8 cellular contexts compared by ENCODE assay signal in genomic region chr6:32190946-32191677, GRCh38. TPM values are rescaled to one million over a fixed set of nuclear protein-coding genes. Genes with fewer than 3 reads are reported as not detected.
DNase-seq lines count a peak whose midpoint lies in the region; TF ChIP-seq lines count a peak whose summit lies in the region.

No MANE protein-coding gene starts in this region.

- no peak for TF ChIP-seq POLR2A in esophagus muscularis mucosa (IDR thresholded peaks at IDR 0.05; ENCODE audit: low read depth)
- TF ChIP-seq POLR2A in prostate gland (IDR thresholded peaks at IDR 0.05): no peak

- intact Hi-C loops in esophagus muscularis mucosa (cut with DNase I) (no loop called here), prostate gland (cut with DNase I) (no loop called here)

- H3K9me3 ChIP-seq in SK-N-MC (ENCODE audit: low read depth, low read length): no peaks in the 10 kb centered on the region
- no peaks in the 10 kb centered on the region for H3K9me3 ChIP-seq in esophagus muscularis mucosa
- H3K9me3 ChIP-seq in prostate gland: no peaks in the 10 kb centered on the region

- 87% methylated on average over 6 of the region's 8 CpGs for WGBS in esophagus muscularis mucosa
- 74% methylated on average over 8 of the region's 8 CpGs for WGBS in prostate gland

- H3K9ac ChIP-seq in SK-N-MC (ENCODE audit: insufficient read length): peak overlapping the region; percentile 66

- peak overlapping the region; percentile 92 for H3K4me3 ChIP-seq in GM06990 (replicated peaks; ENCODE audit: low read depth, low read length)
- peak overlapping the region; percentile 87 for H3K4me3 ChIP-seq in SK-N-MC
- H3K4me3 ChIP-seq in esophagus muscularis mucosa: peak overlapping the region; percentile 66 to 92 (median 84)
- H3K4me3 ChIP-seq in prostate gland: peak overlapping the region in 1 of 2 donors; percentile 79

- TF ChIP-seq CTCF in GM06990 (IDR thresholded peaks at IDR 0.05; ENCODE audit: insufficient read depth, low read length, poor library complexity, severe bottlenecking) (no peak), esophagus muscularis mucosa (IDR thresholded peaks at IDR 0.05) (no peak), prostate gland (IDR thresholded peaks at IDR 0.05) (no peak)

- H3K27ac ChIP-seq in SK-N-MC (peak overlapping the region; percentile 97), esophagus muscularis mucosa (replicated peaks in 1 of 4) (peak overlapping the region; percentile 90 to 99 (median 98)), prostate gland (peak overlapping the region; percentile 91 to 98)

- H3K36me3 ChIP-seq in GM06990 (ENCODE audit: control insufficient read depth, insufficient read depth, low read length) (peaks cover 12% of the 10 kb centered on the region), SK-N-MC (ENCODE audit: insufficient read depth, low read length) (peaks cover 21% of the 10 kb centered on the region), esophagus muscularis mucosa (peaks cover 16 to 21% (median 20%) of the 10 kb centered on the region in 4 donors), prostate gland (no peaks in the 10 kb centered on the region)

- H3K27me3 ChIP-seq in GM06990 (replicated peaks; ENCODE audit: control insufficient read depth, insufficient read depth, low read length) (no peaks in the 10 kb centered on the region), esophagus muscularis mucosa (no peaks in the 10 kb centered on the region), prostate gland (replicated peaks; ENCODE audit: insufficient read depth) (no peaks in the 10 kb centered on the region)

- no peak for TF ChIP-seq EP300 in esophagus muscularis mucosa (IDR thresholded peaks at IDR 0.05)

- H3K4me1 ChIP-seq in esophagus muscularis mucosa: peaks cover 69 to 80% (median 76%) of the 10 kb centered on the region in 4 donors
- H3K4me1 ChIP-seq in prostate gland (replicated peaks): no peaks in the 10 kb centered on the region

- DNase-seq in GM06990 (ENCODE audit: extremely low read depth, insufficient read length) (no peak), SK-N-MC (ENCODE audit: low read depth, low spot score) (no peak), esophagus muscularis mucosa (ENCODE audit: extremely low spot score) (no peak), prostate gland (ENCODE audit: low spot score) (no peak), T1000 (lab: John Stamatoyannopoulos, UW) (no peak), OCI-M1 (lab: John Stamatoyannopoulos, UW) (no peak), NCI-H146 treated with DMSO at 0.1 percent for 48 hours (lab: John Stamatoyannopoulos, UW; ENCODE audit: unreplicated experiment) (no peak), glomerular visceral epithelial cell (ENCODE audit: extremely low spot score) (no peak)

RNA-seq across cellular contexts. Expression of gene PBX2, which starts 1.1 kb away (rescaled TPM):
- total RNA-seq in esophagus muscularis mucosa (10 to 100 TPM; 43.6 to 95.9 (median 59.3) TPM), prostate gland (100 to 1,000 TPM in 1 of 2 donors, 10 to 100 TPM in 1; 61.5 to 102 TPM)

RNA-seq across cellular contexts. Expression of gene GPSM3, which starts 1.3 kb away (rescaled TPM):
- total RNA-seq in esophagus muscularis mucosa (10 to 100 TPM in 1 of 4 donors, 1 to 10 TPM in 3; 5.7 to 17.4 (median 8.6) TPM), prostate gland (1 to 10 TPM; 5.1 to 5.9 TPM)

RNA-seq across cellular contexts. Expression of gene AGER, which starts 7.1 kb away (rescaled TPM):
- total RNA-seq in esophagus muscularis mucosa (1 to 10 TPM in 3 of 4 donors, under 1 TPM in 1; 0.83 to 5.9 (median 3.8) TPM), prostate gland (1 to 10 TPM; 3.3 to 3.8 TPM)

RNA-seq across cellular contexts. Expression of gene RNF5, which starts 12.9 kb away (rescaled TPM):
- total RNA-seq in esophagus muscularis mucosa (10 to 100 TPM; 76.2 to 91.4 (median 88.5) TPM), prostate gland (100 to 1,000 TPM in 1 of 2 donors, 10 to 100 TPM in 1; 98.6 to 129 TPM)

RNA-seq across cellular contexts. Expression of gene AGPAT1, which starts 15.2 kb away (rescaled TPM):
- total RNA-seq in esophagus muscularis mucosa: 10 to 100 TPM; 52.7 to 76.7 (median 68.9) TPM
- 100 to 1,000 TPM in 1 of 2 donors, 10 to 100 TPM in 1; 52.6 to 113 TPM for total RNA-seq in prostate gland
